6 cellular contexts compared by ENCODE assay signal in the genomic region with DNA sequence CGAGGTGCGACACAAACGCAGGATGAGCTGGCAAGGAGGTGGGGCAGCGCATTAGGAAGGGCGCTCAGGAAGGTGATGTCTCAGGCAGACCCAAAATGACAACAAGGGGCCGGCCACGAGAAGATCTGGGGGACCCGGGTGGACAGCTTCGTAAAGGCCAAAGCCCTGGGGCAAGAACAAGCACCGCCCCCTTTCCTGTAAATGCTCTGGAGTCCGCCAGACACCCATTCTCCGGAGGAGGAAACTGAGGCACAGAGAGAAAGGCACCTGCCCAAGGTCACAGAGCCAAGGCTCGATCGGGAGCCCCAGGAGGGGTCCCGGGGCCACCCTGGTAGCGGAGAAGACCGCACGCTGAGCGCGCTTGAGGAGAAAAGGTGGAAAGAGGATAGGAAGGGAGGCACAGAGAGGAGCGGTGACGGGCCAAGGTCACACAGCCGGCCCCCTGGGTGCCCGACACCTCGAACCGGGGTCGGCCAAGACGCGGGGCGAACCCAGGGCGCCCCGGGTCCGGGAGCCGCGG. TPM values are rescaled to one million over a fixed set of nuclear protein-coding genes. Genes with fewer than 3 reads are reported as not detected.
A peak's percentile ranks its signal among the peaks of the same experiment; 100 is the strongest.
DNase-seq lines count a peak whose midpoint lies in the region; TF ChIP-seq lines count a peak whose summit lies in the region.

No MANE protein-coding gene starts in this region.

- CTCF ChIA-PET in HEK293T (lab: Yijun Ruan, JAX), result interaction anchor here (1.7 kb wide), 1 partner anchor 65 kb away, joined by 5 read pairs; no protein-coding TSS in a partner anchor

- intact Hi-C loops in colonic mucosa (cut with DNase I), result no loop called here
- intact Hi-C loops in posterior vena cava (cut with DNase I), result no loop called here

- H3K4me1 ChIP-seq in colonic mucosa, result peaks cover 3% of the 10 kb centered on the region

- POLR2A ChIA-PET in HEK293T (lab: Yijun Ruan, JAX), result interaction anchor here (0.7 to 1.9 kb wide), 19 partner anchors 7 to 98 kb away, joined by 3 to 11 read pairs (median 4); partner anchors contain the start of genes CATSPERD and LONP1

- H3K9me3 ChIP-seq in colonic mucosa, result no peaks in the 10 kb centered on the region

- H3K4me3 ChIP-seq in colonic mucosa, result peak overlapping the region; percentile 89

- no peaks in the 10 kb centered on the region for H3K27me3 ChIP-seq in colonic mucosa

- H3K9ac ChIP-seq in colonic mucosa (ENCODE audit: low read depth in 2 of 2, low read length in 2 of 2), result peak overlapping the region; percentile 94 to 98

- DNase-seq in activated T-cell treated with anti-CD3 and anti-CD28 coated beads for 1 hour (ENCODE audit: low read depth), result peak; percentile 20
- no peak for DNase-seq in activated T-cell treated with anti-CD3 and anti-CD28 coated beads, Interleukin-2, amount 50 U/mL, for 1 hour
- peak; percentile 56 for DNase-seq in colonic mucosa
- peak; percentile 80 for DNase-seq in posterior vena cava (ENCODE audit: low spot score)
- no peak for DNase-seq in HEK293T (ENCODE audit: extremely low spot score)
- DNase-seq in SHP77 treated with DMSO at 0.1 percent for 48 hours (lab: John Stamatoyannopoulos, UW), result no peak

- peaks cover 9% of the 10 kb centered on the region for H3K36me3 ChIP-seq in colonic mucosa

- H3K27ac ChIP-seq in colonic mucosa, result peak overlapping the region; percentile 93

- TF ChIP-seq CTCF in colonic mucosa (IDR thresholded peaks at IDR 0.05), result no peak

TF ChIP-seq in HEK293T, 16 proteins besides CTCF, POLR2A, EP300 and RAD21:
- TF ChIP-seq PKNOX1 (IDR thresholded peaks at IDR 0.05) (no peak), SP1 (IDR thresholded peaks at IDR 0.05) (no peak), NFRKB (IDR thresholded peaks at IDR 0.05) (no peak), FOXK2 (IDR thresholded peaks at IDR 0.05) (no peak), FOXM1 (IDR thresholded peaks at IDR 0.05; ENCODE audit: borderline replicate concordance) (no peak), CTBP1 (IDR thresholded peaks at IDR 0.05; ENCODE audit: borderline replicate concordance) (no peak), ARNT (IDR thresholded peaks at IDR 0.05) (no peak), TARDBP (IDR thresholded peaks at IDR 0.05) (no peak), L3MBTL2 (conservative IDR thresholded peaks at IDR 0.05) (no peak), FOXA1 (IDR thresholded peaks at IDR 0.05) (no peak), BHLHE40 (IDR thresholded peaks at IDR 0.05; ENCODE audit: borderline replicate concordance) (no peak)

RNA-seq across cellular contexts. Expression of gene SAFB2, which starts 0.6 kb away (rescaled TPM):
- total RNA-seq in colonic mucosa, result 100 to 1,000 TPM in 1 of 2 donors, 10 to 100 TPM in 1; 46.1 to 108 TPM
- 10 to 100 TPM; 50.9 to 57.3 TPM for total RNA-seq in posterior vena cava

RNA-seq across cellular contexts. Expression of gene SAFB, which starts 0.9 kb away (rescaled TPM):
- total RNA-seq in colonic mucosa (100 to 1,000 TPM in 1 of 2 donors, 10 to 100 TPM in 1; 56.1 to 120 TPM), posterior vena cava (10 to 100 TPM; 49.4 to 50.5 TPM)

RNA-seq across cellular contexts. Expression of gene TINCR, which starts 54.3 kb away (rescaled TPM):
- total RNA-seq in colonic mucosa (1 to 10 TPM; 2.2 to 4.4 TPM), posterior vena cava (under 1 TPM; 0.42 to 0.43 TPM)

RNA-seq across cellular contexts. Expression of gene MICOS13, which starts 58.3 kb away (rescaled TPM):
- total RNA-seq in colonic mucosa (10 to 100 TPM; 56.0 to 88.0 TPM), posterior vena cava (10 to 100 TPM; 54.1 to 54.4 TPM)

RNA-seq across cellular contexts. Expression of gene HSD11B1L, which starts 58.8 kb away (rescaled TPM):
- total RNA-seq in colonic mucosa, result 1 to 10 TPM; 3.2 to 3.4 TPM
- total RNA-seq in posterior vena cava, result 1 to 10 TPM; 3.8 to 4.0 TPM

Comparison
In these comparisons a context has a peak if more than half of its experiments do, and no peak if none do; other contexts are left out.
1. DNase-seq: peak in activated T-cell treated with anti-CD3 and anti-CD28 coated beads for 1 hour (single experiment), colonic mucosa (single experiment) and posterior vena cava (single experiment); none in activated T-cell treated with anti-CD3 and anti-CD28 coated beads, Interleukin-2, amount 50 U/mL, for 1 hour (single experiment), HEK293T (single experiment) and SHP77 treated with DMSO at 0.1 percent for 48 hours (single experiment).